ENCODE assay signal across 16 cellular contexts in the genomic region with DNA sequence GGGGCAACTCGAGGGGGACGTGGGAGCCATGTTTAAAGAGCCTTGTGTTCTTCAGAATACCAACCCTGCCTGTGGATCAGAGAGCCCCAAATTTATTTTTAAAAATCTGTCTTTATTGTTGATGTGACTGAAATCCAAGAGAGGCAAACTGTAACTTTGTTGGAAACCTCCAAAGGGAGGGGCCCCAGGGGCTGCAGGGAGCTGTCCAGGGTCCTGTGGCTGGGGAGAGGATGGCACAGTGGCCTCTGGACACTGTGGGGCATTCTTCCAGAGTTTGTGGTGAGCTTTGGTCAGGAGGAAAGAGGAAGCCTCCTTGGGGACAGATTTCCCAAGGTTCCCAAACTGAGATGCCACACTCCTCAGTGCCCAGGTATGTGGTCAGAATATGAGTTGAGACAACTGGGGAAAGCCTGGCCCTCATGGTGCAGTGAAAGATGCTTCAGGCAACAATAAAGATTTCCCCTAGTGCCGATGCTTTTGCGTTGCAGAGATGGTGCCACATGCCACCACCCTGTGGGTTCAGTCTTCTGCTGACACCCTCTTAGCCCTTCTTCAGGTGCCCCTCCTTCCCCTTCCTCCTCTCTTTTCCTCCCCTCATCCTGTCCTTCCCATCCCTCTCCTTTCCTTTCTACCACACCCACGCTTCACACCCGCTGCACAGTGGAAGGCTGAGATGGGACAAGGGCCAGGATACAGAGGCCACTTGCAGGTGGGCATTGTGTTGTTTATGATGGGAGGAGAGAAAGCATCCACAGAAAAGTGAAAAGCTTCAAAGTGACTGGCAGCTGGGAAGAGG.
DNase-seq lines count a peak whose midpoint lies in the region; ATAC-seq, FAIRE-seq and TF ChIP-seq lines count a peak whose summit lies in the region.
"Had no signal": no experiment of that assay in that cellular context is flagged by ENCODE, and none has a peak within 500 bp of the region (broad histone marks: within the 10 kb centered on the region; RNA-seq: fewer than 3 reads in every experiment).

No MANE protein-coding gene starts in this region.

- H3K36me3 ChIP-seq in MM.1S (replicated peaks; ENCODE audit: insufficient read depth, low read length) (no peaks in the 10 kb centered on the region), K562 (ENCODE audit: control insufficient read depth, insufficient read depth, low read length) (no peaks in the 10 kb centered on the region)
- H3K36me3 ChIP-seq: ascending aorta, WERI-Rb-1 had no signal

- no peak for TF ChIP-seq CTCF in MM.1S (IDR thresholded peaks at IDR 0.05; ENCODE audit: low read length)
- TF ChIP-seq CTCF in K562 (IDR thresholded peaks at IDR 0.05 in 2 of 3, conservative IDR thresholded peaks at IDR 0.05 in 1 of 3; ENCODE audit: insufficient read depth in 2 of 3, low read depth in 1 of 3, low read length in 3 of 3) = no peak
- no peak for TF ChIP-seq CTCF in progenitor cell of endocrine pancreas (IDR thresholded peaks at IDR 0.05; ENCODE audit: unreplicated experiment)

- no peaks in the 10 kb centered on the region for H4K20me1 ChIP-seq in MM.1S (ENCODE audit: insufficient read depth, low read length)
- no peaks in the 10 kb centered on the region for H4K20me1 ChIP-seq in K562 (replicated peaks; ENCODE audit: control insufficient read depth, insufficient read depth, low read length)

- POLR2A ChIA-PET in activated CD4-positive, alpha-beta T cell treated with anti-CD3 and anti-CD28 coated beads for 36 hours (lab: Charles Lee) = no interaction called here
- POLR2A ChIA-PET in K562 (lab: Yijun Ruan, JAX) = interaction anchor here (0.6 to 1.3 kb wide), 3 partner anchors 14 to 724 kb away, joined by 3 to 5 read pairs (median 3); no protein-coding TSS in a partner anchor

- H3F3A ChIP-seq in MM.1S (ENCODE audit: insufficient read depth, low read length) = no peaks in the 10 kb centered on the region

- no peak for TF ChIP-seq RAD21 in K562 (CRISPR knock-in tag; conservative IDR thresholded peaks at IDR 0.05 in 1 of 2, IDR thresholded peaks at IDR 0.05 in 1 of 2)

- BruUV-seq in K562 (replicated peaks; lab: Mats Ljungman, UMichigan) = no TSS peak

- intact Hi-C loops in activated CD4-positive, alpha-beta T cell treated with anti-CD3 and anti-CD28 coated beads for 36 hours (cut with DNase I, micrococcal nuclease) = no loop called here
- intact Hi-C loops in activated CD4-positive, alpha-beta T cell treated with anti-CD3 and anti-CD28 coated beads, Interleukin-2, amount 10 ng/mL, durations not matched to agents 24 days and 14 days (cut with micrococcal nuclease) = no loop called here
- intact Hi-C loops in K562 (cut with micrococcal nuclease) = no loop called here

- in situ Hi-C loops in K562 (cut with MboI) = no loop called here

- H2AFZ ChIP-seq in MM.1S (ENCODE audit: low read length) (no peak overlapping the region), K562 (ENCODE audit: low read depth, low read length) (no peak overlapping the region)

- H3K27ac ChIP-seq in MM.1S (ENCODE audit: low read length) = no peak overlapping the region
- H3K27ac ChIP-seq in K562 (ENCODE audit: extremely low read depth, low read depth, low read length) = no peak overlapping the region
- H3K27ac ChIP-seq: ascending aorta, WERI-Rb-1 had no signal

- no peaks in the 10 kb centered on the region for H3K79me2 ChIP-seq in MM.1S (ENCODE audit: low read length)
- H3K79me2 ChIP-seq in K562 (ENCODE audit: control insufficient read depth, insufficient read depth, low read length) = no peaks in the 10 kb centered on the region

- no peaks in the 10 kb centered on the region for H3K9me2 ChIP-seq in MM.1S (replicated peaks; ENCODE audit: insufficient read depth, low read length)

- ATAC-seq in activated CD4-positive, alpha-beta T cell treated with anti-CD3 and anti-CD28 coated beads for 36 hours = no peak
- ATAC-seq in K562 (peak; percentile 88), GM19397 (IDR thresholded peaks at IDR 0.05; ENCODE audit: unreplicated experiment) (no peak)
- ATAC-seq: left cardiac atrium had no signal

- CTCF ChIA-PET in activated CD4-positive, alpha-beta T cell treated with anti-CD3 and anti-CD28 coated beads for 36 hours (lab: Charles Lee) = no interaction called here
- CTCF ChIA-PET in K562 (lab: Yijun Ruan, JAX; ENCODE audit: low intra/inter-chr PET ratio) = no interaction called here

- TF ChIP-seq POLR2A in K562 (conservative IDR thresholded peaks at IDR 0.05) = no peak

- no peaks in the 10 kb centered on the region for H3K4me1 Mint-ChIP-seq in activated CD4-positive, alpha-beta T cell treated with anti-CD3 and anti-CD28 coated beads for 36 hours
- no peaks in the 10 kb centered on the region for H3K4me1 Mint-ChIP-seq in activated CD4-positive, alpha-beta T cell treated with anti-CD3 and anti-CD28 coated beads, Interleukin-2, amount 10 ng/mL, durations not matched to agents 24 days and 14 days
- no peaks in the 10 kb centered on the region for H3K4me1 Mint-ChIP-seq in progenitor cell of endocrine pancreas (ENCODE audit: low read depth)

- no peak overlapping the region for H3K9ac ChIP-seq in MM.1S (ENCODE audit: low read length)
- H3K9ac ChIP-seq in K562 (ENCODE audit: insufficient read depth in 1 of 2, low read depth in 2 of 2, low read length in 2 of 2) = no peak overlapping the region

- no peaks in the 10 kb centered on the region for H3K9me3 ChIP-seq in MM.1S (replicated peaks; ENCODE audit: insufficient read depth, low read length)
- no peaks in the 10 kb centered on the region for H3K9me3 ChIP-seq in K562 (replicated peaks; ENCODE audit: control insufficient read depth, insufficient read depth, low read depth, low read length)
- H3K9me3 ChIP-seq: ascending aorta had no signal

- no peaks in the 10 kb centered on the region for H3K36me3 Mint-ChIP-seq in activated CD4-positive, alpha-beta T cell treated with anti-CD3 and anti-CD28 coated beads for 36 hours (ENCODE audit: low read depth)
- H3K36me3 Mint-ChIP-seq in activated CD4-positive, alpha-beta T cell treated with anti-CD3 and anti-CD28 coated beads, Interleukin-2, amount 10 ng/mL, durations not matched to agents 24 days and 14 days (ENCODE audit: low read depth) = no peaks in the 10 kb centered on the region
- no peaks in the 10 kb centered on the region for H3K36me3 Mint-ChIP-seq in progenitor cell of endocrine pancreas (ENCODE audit: insufficient read depth)

- no peaks in the 10 kb centered on the region for H3K4me1 ChIP-seq in MM.1S (ENCODE audit: low read length)
- H3K4me1 ChIP-seq in K562 (replicated peaks in 1 of 2; ENCODE audit: control insufficient read depth in 2 of 2, insufficient read depth in 2 of 2, low read length in 2 of 2) = no peaks in the 10 kb centered on the region
- H3K4me1 ChIP-seq: ascending aorta had no signal

- H3K27me3 ChIP-seq in MM.1S (replicated peaks; ENCODE audit: insufficient read depth, low read length) (no peaks in the 10 kb centered on the region), K562 (ENCODE audit: control insufficient read depth in 2 of 2, insufficient read depth in 2 of 2, low read length in 2 of 2) (peaks cover 0 to 8% of the 10 kb centered on the region in 2 experiments; a peak in 2 of 5 replicates)
- H3K27me3 ChIP-seq: ascending aorta had no signal

- peak; percentile 21 for DNase-seq in activated CD4-positive, alpha-beta T cell treated with anti-CD3 and anti-CD28 coated beads for 36 hours
- no peak for DNase-seq in activated CD4-positive, alpha-beta T cell treated with anti-CD3 and anti-CD28 coated beads, Interleukin-2, amount 10 ng/mL, durations not matched to agents 24 days and 14 days
- DNase-seq in MM.1S (peak; percentile 31), K562 (ENCODE audit: extremely low read depth in 1 of 4, low spot score in 3 of 4) (peak; percentile 25 to 49 (median 38)), progenitor cell of endocrine pancreas (ENCODE audit: low spot score, unreplicated experiment) (peak; percentile 51)
- no peak for DNase-seq in effector CD4-positive, alpha-beta T cell
- DNase-seq in stimulated activated CD4-positive, alpha-beta T cell treated with anti-CD3 and anti-CD28 coated beads, Interleukin-2, amount 100 ng/mL, for 48 hours = no peak
- DNase-seq: activated T-cell treated with anti-CD3 and anti-CD28 coated beads, Interleukin-2, amount 50 U/mL, for 1 hour; DMS153; foreskin melanocyte; left cardiac atrium; NCI-H510A; SHP77; WERI-Rb-1 had no signal

- no peak overlapping the region for H3K4me3 Mint-ChIP-seq in activated CD4-positive, alpha-beta T cell treated with anti-CD3 and anti-CD28 coated beads for 36 hours
- no peak overlapping the region for H3K4me3 Mint-ChIP-seq in activated CD4-positive, alpha-beta T cell treated with anti-CD3 and anti-CD28 coated beads, Interleukin-2, amount 10 ng/mL, durations not matched to agents 24 days and 14 days
- H3K4me3 Mint-ChIP-seq in progenitor cell of endocrine pancreas (ENCODE audit: low read depth) = no peak overlapping the region

- no peaks in the 10 kb centered on the region for H3K9me1 ChIP-seq in K562 (ENCODE audit: control insufficient read depth, insufficient read depth, low read length)

- peaks cover 10% of the 10 kb centered on the region for H3K27me3 Mint-ChIP-seq in activated CD4-positive, alpha-beta T cell treated with anti-CD3 and anti-CD28 coated beads for 36 hours
- H3K27me3 Mint-ChIP-seq in activated CD4-positive, alpha-beta T cell treated with anti-CD3 and anti-CD28 coated beads, Interleukin-2, amount 10 ng/mL, durations not matched to agents 24 days and 14 days = peaks cover 8% of the 10 kb centered on the region
- H3K27me3 Mint-ChIP-seq in progenitor cell of endocrine pancreas = peaks cover 25% of the 10 kb centered on the region

- H3K4me3 ChIP-seq in MM.1S (ENCODE audit: low read length) (no peak overlapping the region), K562 (no peak overlapping the region)
- H3K4me3 ChIP-seq: ascending aorta had no signal

- TF ChIP-seq EP300 in K562 (IDR thresholded peaks at IDR 0.05; ENCODE audit: low read length) = no peak

- under 1% methylated on average over 6 of the region's 6 CpGs for WGBS in K562 (ENCODE audit: insufficient coverage, low coverage, missing lambda C conversion rate)

- H3K27ac Mint-ChIP-seq in activated CD4-positive, alpha-beta T cell treated with anti-CD3 and anti-CD28 coated beads for 36 hours = no peak overlapping the region
- H3K27ac Mint-ChIP-seq in activated CD4-positive, alpha-beta T cell treated with anti-CD3 and anti-CD28 coated beads, Interleukin-2, amount 10 ng/mL, durations not matched to agents 24 days and 14 days = no peak overlapping the region
- H3K27ac Mint-ChIP-seq in progenitor cell of endocrine pancreas = no peak overlapping the region

- no peak for FAIRE-seq in K562 (lab: Jason Lieb, UNC)

- H3K4me2 ChIP-seq in MM.1S (ENCODE audit: low read depth, low read length) (no peak overlapping the region), K562 (ENCODE audit: insufficient read depth, low read length) (no peak overlapping the region)

- no peaks in the 10 kb centered on the region for H3K9me3 Mint-ChIP-seq in activated CD4-positive, alpha-beta T cell treated with anti-CD3 and anti-CD28 coated beads for 36 hours (ENCODE audit: low read depth)
- H3K9me3 Mint-ChIP-seq in activated CD4-positive, alpha-beta T cell treated with anti-CD3 and anti-CD28 coated beads, Interleukin-2, amount 10 ng/mL, durations not matched to agents 24 days and 14 days = no peaks in the 10 kb centered on the region
- H3K9me3 Mint-ChIP-seq in progenitor cell of endocrine pancreas (ENCODE audit: low read depth) = no peaks in the 10 kb centered on the region

Comparison
In these comparisons a context has a peak if more than half of its experiments do, and no peak if none do; other contexts are left out.
1. DNase-seq: peak in activated CD4-positive, alpha-beta T cell treated with anti-CD3 and anti-CD28 coated beads for 36 hours (single experiment), MM.1S (single experiment), K562 (4 of 4) and progenitor cell of endocrine pancreas (single experiment); none in activated CD4-positive, alpha-beta T cell treated with anti-CD3 and anti-CD28 coated beads, Interleukin-2, amount 10 ng/mL, durations not matched to agents 24 days and 14 days (single experiment), effector CD4-positive, alpha-beta T cell (single experiment) and stimulated activated CD4-positive, alpha-beta T cell treated with anti-CD3 and anti-CD28 coated beads, Interleukin-2, amount 100 ng/mL, for 48 hours (0 of 2).